8 cellular contexts compared by ENCODE assay signal in the genomic region with DNA sequence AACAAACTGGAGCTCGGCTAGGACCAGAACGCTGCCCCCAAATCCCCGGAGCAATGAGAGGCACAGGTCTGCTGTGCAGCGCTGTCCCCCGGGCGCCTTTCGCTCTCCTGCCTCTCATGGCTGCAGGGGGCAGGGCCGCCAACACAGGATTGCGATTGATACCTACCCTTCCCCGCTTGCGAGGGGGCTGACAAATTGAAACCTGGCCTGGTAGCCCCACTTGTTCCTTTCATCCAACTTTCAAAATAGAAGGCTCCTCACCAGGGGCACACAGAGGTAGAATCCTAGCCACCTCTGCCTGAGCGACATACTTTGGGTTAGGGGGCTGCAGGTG. TPM values are rescaled to one million over a fixed set of nuclear protein-coding genes. Genes with fewer than 3 reads are reported as not detected.
DNase-seq lines count a peak whose midpoint lies in the region; ATAC-seq and TF ChIP-seq lines count a peak whose summit lies in the region.

No MANE protein-coding gene starts in this region.

- POLR2A ChIA-PET in A673 (lab: Charles Lee; ENCODE audit: low non-redundant PET): interaction anchor here (0.6 kb wide), 1 partner anchor 95 kb away, joined by 3 read pairs; no protein-coding TSS in a partner anchor

- H3K27ac ChIP-seq in A673 (ENCODE audit: low read depth, low read length, poor library complexity, severe bottlenecking) (no peak overlapping the region), SJSA1 (no peak overlapping the region)

- no peak for TF ChIP-seq CTCF in A673 (conservative IDR thresholded peaks at IDR 0.05; ENCODE audit: low read depth, low read length)
- TF ChIP-seq CTCF in foreskin fibroblast (IDR thresholded peaks at IDR 0.05; ENCODE audit: low read depth, low read length): no peak

- no peak for DNase-seq in A673 (ENCODE audit: low spot score)
- DNase-seq in SJSA1 (ENCODE audit: low read depth in 1 of 2, low spot score in 2 of 2): no peak
- no peak for DNase-seq in foreskin fibroblast
- peak; percentile 76 for DNase-seq in sciatic nerve (ENCODE audit: low spot score)
- DNase-seq in cerebellum (ENCODE audit: low spot score): no peak
- DNase-seq in HPDE6-E6E7 (ENCODE audit: extremely low spot score): no peak

- H3K4me3 ChIP-seq in A673 (ENCODE audit: low read depth, low read length, poor library complexity, severe bottlenecking): peak overlapping the region; percentile 74
- H3K4me3 ChIP-seq in SJSA1: peak overlapping the region; percentile 71
- peak overlapping the region; percentile 54 to 81 for H3K4me3 ChIP-seq in foreskin fibroblast (ENCODE audit: low read depth in 1 of 2, low read length in 2 of 2)

- H3K4me1 ChIP-seq in A673 (ENCODE audit: insufficient read depth, low read length, poor library complexity, severe bottlenecking) (peaks cover 26% of the 10 kb centered on the region), SJSA1 (replicated peaks) (peaks cover 34% of the 10 kb centered on the region)

- CTCF ChIA-PET in A673 (lab: Charles Lee): interaction anchor here (0.6 to 1.0 kb wide), 2 partner anchors 98 to 141 kb away, joined by 3 read pairs; a partner anchor contains a TSS

- intact Hi-C loops in A673 (cut with micrococcal nuclease; ENCODE audit: unreplicated experiment) (loop anchor here (2.0 to 10.0 kb wide), 4 partner anchors 132 to 315 kb away; a partner anchor contains a TSS), sciatic nerve (cut with DNase I) (loop anchor here (5.0 kb wide), 1 partner anchor 97 kb away; a partner anchor contains a TSS)

- H3K36me3 ChIP-seq in A673 (ENCODE audit: insufficient read depth, low read length, poor library complexity, severe bottlenecking) (no peaks in the 10 kb centered on the region), SJSA1 (peaks cover 34% of the 10 kb centered on the region)

- no TSS peak for BruUV-seq in A673 (replicated peaks; lab: Mats Ljungman, UMichigan)

- H3K9me3 ChIP-seq in A673 (ENCODE audit: low read depth, low read length, poor library complexity, severe bottlenecking) (no peaks in the 10 kb centered on the region), SJSA1 (replicated peaks) (no peaks in the 10 kb centered on the region)

- ATAC-seq in GM21723 (IDR thresholded peaks at IDR 0.05; ENCODE audit: unreplicated experiment) (peak; percentile 4), sciatic nerve (peak; percentile 10), HG03469 (IDR thresholded peaks at IDR 0.05; ENCODE audit: unreplicated experiment) (no peak)

- H3K27me3 ChIP-seq in A673 (replicated peaks; ENCODE audit: insufficient read depth, low read depth, low read length, poor library complexity) (no peaks in the 10 kb centered on the region), SJSA1 (replicated peaks) (no peaks in the 10 kb centered on the region)

RNA-seq across cellular contexts. Expression of a gene that starts 0.6 kb away (rescaled TPM):
- total RNA-seq in A673 (2021) (2.0 and 5.5 TPM in 2 replicates), sciatic nerve (15.9 TPM), cerebellum (4.9 TPM)
- 9.1 and 10.8 TPM in 2 replicates for total RNA-seq in SJSA1 (2014; rRNA removed; shearing (Covaris generic))

RNA-seq across cellular contexts. Expression of a gene that starts 23.3 kb away (rescaled TPM):
- not detected in 2 replicates for total RNA-seq in A673 (2021)
- not detected in 2 replicates for total RNA-seq in SJSA1 (2014; rRNA removed; shearing (Covaris generic))
- total RNA-seq in sciatic nerve: 6.4 TPM
- 0.27 TPM for total RNA-seq in cerebellum

RNA-seq across cellular contexts. Expression of a gene that starts 36.8 kb away (rescaled TPM):
- 8.4 and 10.6 TPM in 2 replicates for total RNA-seq in A673 (2021)
- total RNA-seq in SJSA1 (2014; rRNA removed; shearing (Covaris generic)): 17.4 and 18.1 TPM in 2 replicates
- total RNA-seq in sciatic nerve: 29.4 TPM
- 6.4 TPM for total RNA-seq in cerebellum

RNA-seq across cellular contexts. Expression of a gene that starts 43.4 kb away (rescaled TPM):
- total RNA-seq in A673 (2021) (0.24 and 0.59 TPM in 2 replicates), sciatic nerve (3.2 TPM), cerebellum (0.09 TPM)
- 1.4 and 5.5 TPM in 2 replicates for total RNA-seq in SJSA1 (2014; rRNA removed; shearing (Covaris generic))
